ENCODE assay signal across 8 cellular contexts in the genomic region with DNA sequence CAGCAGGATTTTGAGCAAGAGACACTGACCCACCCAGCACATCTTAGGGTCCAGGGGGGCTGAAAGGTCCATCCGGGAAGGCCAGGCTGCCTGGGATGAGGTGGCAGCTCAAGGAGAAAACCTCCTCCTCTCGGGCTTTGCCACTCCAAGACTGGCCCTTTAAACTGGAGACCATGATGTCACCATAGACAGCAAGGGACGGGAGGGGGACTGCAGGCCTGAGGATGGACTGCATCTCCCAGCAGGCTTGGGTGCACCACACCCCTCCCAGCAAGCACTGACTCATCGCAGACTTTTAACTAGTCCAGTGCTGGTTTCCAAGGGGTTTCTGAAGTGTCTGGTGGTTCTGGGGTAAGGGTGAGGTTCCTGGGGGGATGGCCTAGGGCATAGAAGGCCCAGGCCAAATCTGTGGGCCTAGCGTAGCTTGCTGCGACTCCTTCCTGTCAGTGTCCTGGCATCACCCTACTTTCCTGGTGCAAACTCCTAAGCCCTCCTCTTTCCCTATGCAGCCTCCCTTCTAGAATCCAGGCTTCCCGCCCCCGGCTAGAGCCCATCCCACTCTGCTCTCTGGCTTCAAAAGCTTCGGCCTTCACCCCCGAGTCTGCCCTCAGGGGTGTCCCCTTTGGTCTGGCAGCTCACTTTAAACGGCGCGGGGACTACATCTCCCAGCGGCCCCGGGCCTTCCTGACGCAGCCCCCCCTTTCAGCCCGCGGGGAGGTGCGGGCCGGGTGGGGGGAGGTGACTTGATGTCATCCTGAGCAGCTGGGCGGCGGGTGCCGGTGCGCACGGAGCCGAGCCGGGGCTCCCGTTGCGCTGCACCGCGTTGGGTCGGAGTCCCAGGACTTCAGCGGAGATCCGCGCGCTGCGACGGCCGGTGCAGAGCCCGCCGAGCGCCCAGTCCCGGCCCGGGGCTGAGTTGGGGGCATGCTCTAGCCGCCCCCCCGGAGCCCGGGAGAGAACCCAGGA. TPM values are rescaled to one million over a fixed set of nuclear protein-coding genes. Genes with fewer than 3 reads are reported as not detected.
A peak's percentile ranks its signal among the peaks of the same experiment; 100 is the strongest.
DNase-seq lines count a peak whose midpoint lies in the region; ATAC-seq lines count a peak whose summit lies in the region.

Gene PPP2R5B, plus strand, starts transcription at position 746 of the 966 bp plus-strand sequence. CDS start 1,046 bp downstream, outside the sequence.

- DNase-seq in NCI-H774 (lab: John Stamatoyannopoulos, UW) (peak; percentile 86), dermis blood vessel endothelial cell (peak; percentile 94), left lobe of liver (ENCODE audit: low spot score) (peak; percentile 95)
- peak; percentile 86 to 87 for DNase-seq in activated CD4-positive, alpha-beta T cell treated with anti-CD3 and anti-CD28 coated beads, Interleukin-2, amount 50 U/mL, for 4 hours
- DNase-seq in stimulated activated CD4-positive, alpha-beta T cell treated with anti-CD3 and anti-CD28 coated beads, Interleukin-2, amount 100 ng/mL, for 24 hours, result peak; percentile 87 to 91

- H3K9me3 ChIP-seq in BLaER1 treated with 17β-estradiol and CSF1 and Interleukin-3, amounts not matched to agents 10 nM and 100 nM (replicated peaks in 1 of 11), result no peaks in the 10 kb centered on the region

- peak within 1 kb of the TSS; percentile 65 to 85 (median 82) for H3K9ac ChIP-seq in BLaER1 treated with 17β-estradiol and CSF1 and Interleukin-3, amounts not matched to agents 10 nM and 100 nM

- peak within 1 kb of the TSS; percentile 74 to 94 (median 78) for H3K4me3 ChIP-seq in BLaER1 treated with 17β-estradiol and CSF1 and Interleukin-3, amounts not matched to agents 10 nM and 100 nM

- H3K27me3 ChIP-seq in BLaER1 treated with 17β-estradiol and CSF1 and Interleukin-3, amounts not matched to agents 10 nM and 100 nM, result peaks cover 0 to 7% (median 0%) of the 10 kb centered on the region in 11 experiments; a peak in 5 of 22 replicates

- H4K20me1 ChIP-seq in BLaER1 treated with 17β-estradiol and CSF1 and Interleukin-3, amounts not matched to agents 10 nM and 100 nM, result peaks cover 0 to 14% (median 0%) of the 10 kb centered on the region in 11 experiments; a peak in 6 of 22 replicates

- peak within 1 kb of the TSS; percentile 76 to 90 (median 82) for H3K27ac ChIP-seq in BLaER1 treated with 17β-estradiol and CSF1 and Interleukin-3, amounts not matched to agents 10 nM and 100 nM

- ATAC-seq in GM19397 (IDR thresholded peaks at IDR 0.05; ENCODE audit: unreplicated experiment) (peak; percentile 85), HG03571 (IDR thresholded peaks at IDR 0.05; ENCODE audit: unreplicated experiment) (peak; percentile 86), left lobe of liver (peak; percentile 95)

- peak within 1 kb of the TSS; percentile 85 to 100 (median 99) for H3K4me2 ChIP-seq in BLaER1 treated with 17β-estradiol and CSF1 and Interleukin-3, amounts not matched to agents 10 nM and 100 nM

- H3K36me3 ChIP-seq in BLaER1 treated with 17β-estradiol and CSF1 and Interleukin-3, amounts not matched to agents 10 nM and 100 nM, result peaks cover 0 to 26% (median 3%) of the 10 kb centered on the region in 11 experiments; a peak in 11 of 22 replicates

- peaks cover 39 to 67% (median 55%) of the 10 kb centered on the region in 10 experiments for H3K4me1 ChIP-seq in BLaER1 treated with 17β-estradiol and CSF1 and Interleukin-3, amounts not matched to agents 10 nM and 100 nM

RNA-seq across cellular contexts. Expression of gene PPP2R5B, which starts in this region (rescaled TPM):
- total RNA-seq in dermis blood vessel endothelial cell (14.1 and 15.0 TPM in 2 replicates), left lobe of liver (9.1 TPM)

Comparison
In these comparisons a context has a peak if more than half of its experiments do, and no peak if none do; other contexts are left out.
1. Peak in every context shown above with its lines: DNase-seq, ATAC-seq, H3K4me3 ChIP-seq and H3K27ac ChIP-seq.